19 cellular contexts compared by ENCODE assay signal in genomic region chr15:70559840-70560239, GRCh38.
DNase-seq lines count a peak whose midpoint lies in the region; ATAC-seq, FAIRE-seq and TF ChIP-seq lines count a peak whose summit lies in the region.
"Had no signal": no experiment of that assay in that cellular context is flagged by ENCODE, and none has a peak within 500 bp of the region (broad histone marks: within the 10 kb centered on the region; RNA-seq: fewer than 3 reads in every experiment).

No MANE protein-coding gene starts in this region.

- H3K27ac ChIP-seq in BLaER1, result no peak overlapping the region
- H3K27ac ChIP-seq in CD4-positive, CD25-positive, alpha-beta regulatory T cell (ENCODE audit: insufficient read depth, low read length, poor library complexity, severe bottlenecking), result no peak overlapping the region
- H3K27ac ChIP-seq: breast epithelium, thoracic aorta had no signal

- ATAC-seq in CD4-positive, CD25-positive, alpha-beta regulatory T cell (ENCODE audit: low read depth in 2 of 2), result no peak
- no peak for ATAC-seq in activated CD8-positive, alpha-beta T cell treated with anti-CD3 and anti-CD28 coated beads for 36 hours
- ATAC-seq: K562 had no signal

- H3K36me3 Mint-ChIP-seq in CD4-positive, CD25-positive, alpha-beta regulatory T cell, result no peaks in the 10 kb centered on the region
- no peaks in the 10 kb centered on the region for H3K36me3 Mint-ChIP-seq in activated CD8-positive, alpha-beta T cell treated with anti-CD3 and anti-CD28 coated beads for 36 hours (ENCODE audit: low read depth)
- no peaks in the 10 kb centered on the region for H3K36me3 Mint-ChIP-seq in neural crest cell (ENCODE audit: low read depth)

- H3K9ac ChIP-seq in BLaER1, result no peak overlapping the region

- peak overlapping the region in 1 of 4 donors; percentile 28 for H3K4me3 Mint-ChIP-seq in CD4-positive, CD25-positive, alpha-beta regulatory T cell
- no peak overlapping the region for H3K4me3 Mint-ChIP-seq in activated CD8-positive, alpha-beta T cell treated with anti-CD3 and anti-CD28 coated beads for 36 hours
- H3K4me3 Mint-ChIP-seq in neural crest cell, result no peak overlapping the region

- no peak for FAIRE-seq in RCC 7860 (lab: Jason Lieb, UNC)
- FAIRE-seq: colon, G401.6, K562 had no signal

- no peaks in the 10 kb centered on the region for H3K9me3 ChIP-seq in BLaER1
- no peaks in the 10 kb centered on the region for H3K9me3 ChIP-seq in CD4-positive, CD25-positive, alpha-beta regulatory T cell (ENCODE audit: control insufficient read depth in 2 of 2, low read length in 2 of 2)
- H3K9me3 ChIP-seq: breast epithelium, thoracic aorta had no signal

- peaks cover 0 to 11% (median 3%) of the 10 kb centered on the region in 4 donors for H3K4me1 Mint-ChIP-seq in CD4-positive, CD25-positive, alpha-beta regulatory T cell
- peaks cover 9% of the 10 kb centered on the region for H3K4me1 Mint-ChIP-seq in activated CD8-positive, alpha-beta T cell treated with anti-CD3 and anti-CD28 coated beads for 36 hours (ENCODE audit: low read depth)
- no peaks in the 10 kb centered on the region for H3K4me1 Mint-ChIP-seq in neural crest cell

- H4K20me1 ChIP-seq in BLaER1, result no peaks in the 10 kb centered on the region

- peaks cover 30% of the 10 kb centered on the region for H3K4me1 ChIP-seq in BLaER1
- H3K4me1 ChIP-seq in CD4-positive, CD25-positive, alpha-beta regulatory T cell (ENCODE audit: control insufficient read depth, insufficient read depth, low read length, poor library complexity, severe bottlenecking), result peaks cover 39% of the 10 kb centered on the region
- H3K4me1 ChIP-seq: breast epithelium had no signal

- intact Hi-C loops in activated CD8-positive, alpha-beta T cell treated with anti-CD3 and anti-CD28 coated beads for 36 hours (cut with micrococcal nuclease), result no loop called here

- H3K9me3 Mint-ChIP-seq in CD4-positive, CD25-positive, alpha-beta regulatory T cell, result no peaks in the 10 kb centered on the region
- H3K9me3 Mint-ChIP-seq in activated CD8-positive, alpha-beta T cell treated with anti-CD3 and anti-CD28 coated beads for 36 hours, result no peaks in the 10 kb centered on the region
- no peaks in the 10 kb centered on the region for H3K9me3 Mint-ChIP-seq in neural crest cell
- H3K9me3 Mint-ChIP-seq: effector memory CD8-positive, alpha-beta T cell had no signal

- POLR2A ChIA-PET in activated CD8-positive, alpha-beta T cell treated with anti-CD3 and anti-CD28 coated beads for 36 hours (lab: Charles Lee), result interaction anchor here (1.1 to 2.7 kb wide), 4 partner anchors 9 to 76 kb away, joined by 3 to 12 read pairs (median 5); no protein-coding TSS in a partner anchor

- no peak for DNase-seq in CD4-positive, CD25-positive, alpha-beta regulatory T cell
- peak; percentile 21 for DNase-seq in activated CD8-positive, alpha-beta T cell treated with anti-CD3 and anti-CD28 coated beads for 36 hours
- DNase-seq in neural crest cell (ENCODE audit: low read depth, low spot score), result no peak
- no peak for DNase-seq in NCI-H510A (lab: John Stamatoyannopoulos, UW)
- no peak for DNase-seq in RCC 7860 (ENCODE audit: low spot score)
- DNase-seq in NK-92 (lab: John Stamatoyannopoulos, UW; ENCODE audit: unreplicated experiment), result no peak
- no peak for DNase-seq in NCI-H2107 treated with DMSO at 0.1 percent for 48 hours (lab: John Stamatoyannopoulos, UW; ENCODE audit: unreplicated experiment)
- DNase-seq: DMS53, MM.1S, NCI-H1417 treated with DMSO at 0.1 percent for 48 hours, NCI-H2081 treated with DMSO at 0.1 percent for 48 hours, NCI-H446 had no signal

- H3K4me2 ChIP-seq in BLaER1, result peak overlapping the region; percentile 79

- no peak for TF ChIP-seq CTCF in activated CD8-positive, alpha-beta T cell treated with anti-CD3 and anti-CD28 coated beads for 36 hours (IDR thresholded peaks at IDR 0.05)
- no peak for TF ChIP-seq CTCF in neural crest cell (conservative IDR thresholded peaks at IDR 0.05)

- no peaks in the 10 kb centered on the region for H3K36me3 ChIP-seq in BLaER1
- no peaks in the 10 kb centered on the region for H3K36me3 ChIP-seq in CD4-positive, CD25-positive, alpha-beta regulatory T cell (ENCODE audit: control insufficient read depth, insufficient read depth, low read length)
- H3K36me3 ChIP-seq: breast epithelium, thoracic aorta had no signal

- H3K27ac Mint-ChIP-seq in CD4-positive, CD25-positive, alpha-beta regulatory T cell, result peak overlapping the region in 1 of 3 donors; percentile 23
- H3K27ac Mint-ChIP-seq in activated CD8-positive, alpha-beta T cell treated with anti-CD3 and anti-CD28 coated beads for 36 hours, result no peak overlapping the region
- H3K27ac Mint-ChIP-seq in neural crest cell (ENCODE audit: unreplicated experiment), result peak overlapping the region; percentile 6
- H3K27ac Mint-ChIP-seq: effector memory CD8-positive, alpha-beta T cell had no signal

- H3K27me3 ChIP-seq in BLaER1, result no peaks in the 10 kb centered on the region
- no peaks in the 10 kb centered on the region for H3K27me3 ChIP-seq in CD4-positive, CD25-positive, alpha-beta regulatory T cell (ENCODE audit: control insufficient read depth, insufficient read depth, low read length)
- H3K27me3 ChIP-seq: breast epithelium had no signal

- H3K27me3 Mint-ChIP-seq in CD4-positive, CD25-positive, alpha-beta regulatory T cell, result no peaks in the 10 kb centered on the region
- H3K27me3 Mint-ChIP-seq in activated CD8-positive, alpha-beta T cell treated with anti-CD3 and anti-CD28 coated beads for 36 hours, result no peaks in the 10 kb centered on the region
- no peaks in the 10 kb centered on the region for H3K27me3 Mint-ChIP-seq in neural crest cell (ENCODE audit: low read depth)
- H3K27me3 Mint-ChIP-seq: effector memory CD8-positive, alpha-beta T cell had no signal

- CTCF ChIA-PET in activated CD8-positive, alpha-beta T cell treated with anti-CD3 and anti-CD28 coated beads for 36 hours (lab: Charles Lee), result interaction anchor here (0.7 to 1.9 kb wide), 4 partner anchors 9 to 25 kb away, joined by 3 to 9 read pairs (median 4); no protein-coding TSS in a partner anchor

- H3K4me3 ChIP-seq in BLaER1, result no peak overlapping the region
- peak overlapping the region; percentile 70 for H3K4me3 ChIP-seq in CD4-positive, CD25-positive, alpha-beta regulatory T cell (ENCODE audit: low read depth, low read length)
- H3K4me3 ChIP-seq: breast epithelium, K562, thoracic aorta had no signal
